ENCODE assay signal across 12 cellular contexts in the genomic region with DNA sequence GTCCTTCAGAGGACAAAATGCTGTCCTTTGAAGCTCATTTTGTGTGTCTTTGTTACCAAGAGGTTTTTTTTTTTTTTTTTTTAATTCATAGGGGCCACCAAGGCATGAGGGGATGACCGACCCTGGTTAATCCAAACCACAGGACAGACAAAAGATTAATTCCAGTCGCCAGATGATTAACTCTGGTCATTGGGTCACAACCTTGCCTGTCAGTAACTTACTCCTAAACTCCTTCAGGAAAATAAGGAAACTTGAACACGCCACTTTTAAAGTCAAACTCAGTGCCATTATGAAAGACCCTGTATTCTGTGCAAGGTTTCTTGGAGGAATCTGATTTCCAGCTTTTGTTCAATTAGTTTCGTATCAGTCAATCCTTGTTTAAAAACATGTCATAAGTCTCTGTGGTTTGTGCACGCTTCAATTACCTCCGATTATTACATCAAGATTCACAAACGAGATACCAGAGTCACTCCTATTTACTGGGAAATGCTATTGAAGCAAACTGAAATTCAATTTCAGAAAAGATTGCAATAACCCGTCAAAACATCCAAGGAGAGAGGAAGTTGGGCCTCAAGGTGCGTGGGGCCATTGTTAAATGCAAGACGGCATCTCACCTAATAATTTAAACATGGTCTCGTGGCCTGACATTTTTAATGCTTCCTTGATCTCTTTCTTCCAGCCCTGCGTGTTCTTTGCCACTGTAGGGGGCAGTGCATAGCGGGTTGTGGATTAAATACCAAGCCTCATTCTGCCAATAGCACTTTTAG. TPM values are rescaled to one million over a fixed set of nuclear protein-coding genes. Genes with fewer than 3 reads are reported as not detected.
DNase-seq lines count a peak whose midpoint lies in the region; ATAC-seq and TF ChIP-seq lines count a peak whose summit lies in the region.
"Had no signal": no experiment of that assay in that cellular context is flagged by ENCODE, and none has a peak within 500 bp of the region (broad histone marks: within the 10 kb centered on the region; RNA-seq: fewer than 3 reads in every experiment).

No MANE protein-coding gene starts in this region.

- DNase-seq in AG09309 (ENCODE audit: low read depth) (no peak), M059J (ENCODE audit: low read depth) (peak; percentile 69), endodermal cell (no peak), G401 (ENCODE audit: low spot score) (no peak), head of caudate nucleus (no peak), omental fat pad (ENCODE audit: low spot score) (no peak)
- DNase-seq: activated T-cell treated with anti-CD3 and anti-CD28 coated beads, Interleukin-2, amount 50 U/mL, for 24 hours; Kasumi-1; NCI-H2107 had no signal

- H3K9me3 Mint-ChIP-seq in endodermal cell (no peaks in the 10 kb centered on the region), nephron (no peaks in the 10 kb centered on the region)
- H3K9me3 Mint-ChIP-seq: activated T-cell treated with anti-CD3 and anti-CD28 coated beads, Interleukin-2, amount 50 U/mL, for 24 hours had no signal

- H3K27me3 ChIP-seq in endodermal cell (ENCODE audit: control insufficient read depth, insufficient read depth, low read length, poor library complexity, severe bottlenecking), result no peaks in the 10 kb centered on the region

- H3K9me3 ChIP-seq in endodermal cell (ENCODE audit: control insufficient read depth, low read length), result no peaks in the 10 kb centered on the region

- H3K27me3 Mint-ChIP-seq in endodermal cell (ENCODE audit: insufficient read depth), result no peaks in the 10 kb centered on the region
- H3K27me3 Mint-ChIP-seq in nephron (ENCODE audit: low read depth), result no peaks in the 10 kb centered on the region

- TF ChIP-seq CTCF in AG09309 (IDR thresholded peaks at IDR 0.05; ENCODE audit: control insufficient read depth, insufficient read depth, low read depth, low read length, missing control alignments) (peak; percentile 29), endodermal cell (conservative IDR thresholded peaks at IDR 0.05) (peak; percentile 59), nephron (IDR thresholded peaks at IDR 0.05; ENCODE audit: unreplicated experiment in 3 of 3) (peak in 2 of 3 experiments; percentile 8 to 29), omental fat pad (IDR thresholded peaks at IDR 0.05) (no peak)

- H3K4me3 ChIP-seq in AG09309 (ENCODE audit: control insufficient read depth, low read depth, low read length) (no peak overlapping the region), endodermal cell (ENCODE audit: low read length) (no peak overlapping the region)

- in situ Hi-C loops in G401 (cut with HindIII; ENCODE audit: low sequenced_read_pairs), result no loop called here

- H3K4me1 ChIP-seq in endodermal cell (ENCODE audit: control insufficient read depth, insufficient read depth, low read length), result peaks cover 30% of the 10 kb centered on the region

- H3K4me3 Mint-ChIP-seq in endodermal cell (no peak overlapping the region), nephron (no peak overlapping the region)
- H3K4me3 Mint-ChIP-seq: activated T-cell treated with anti-CD3 and anti-CD28 coated beads, Interleukin-2, amount 50 U/mL, for 24 hours had no signal

- H3K27ac ChIP-seq in endodermal cell (ENCODE audit: low read depth, low read length), result no peak overlapping the region
- H3K27ac ChIP-seq: C4-2B had no signal

- ATAC-seq in omental fat pad (ENCODE audit: low FRiP score) (no peak), HG02759 (IDR thresholded peaks at IDR 0.05; ENCODE audit: unreplicated experiment) (no peak)

- H3K4me1 Mint-ChIP-seq in endodermal cell (peaks cover 47% of the 10 kb centered on the region), nephron (peaks cover 54% of the 10 kb centered on the region)

- peaks cover 18% of the 10 kb centered on the region for H3K36me3 ChIP-seq in endodermal cell (ENCODE audit: control insufficient read depth, insufficient read depth, low read length)

- WGBS in endodermal cell (ENCODE audit: insufficient coverage in 1 of 2, insufficient read length in 1 of 2), 2 experiments, result 84 to 95% methylated on average over 11 to 13 of the region's 13 CpGs

- H3K27ac Mint-ChIP-seq in endodermal cell (peak overlapping the region; percentile 53), nephron (peak overlapping the region; percentile 67 to 76 (median 71))
- H3K27ac Mint-ChIP-seq: activated T-cell treated with anti-CD3 and anti-CD28 coated beads, Interleukin-2, amount 50 U/mL, for 24 hours had no signal

- no peak overlapping the region for H3K9ac ChIP-seq in endodermal cell (ENCODE audit: extremely low read depth, low read length, poor library complexity, severe bottlenecking)

- intact Hi-C loops in head of caudate nucleus (cut with DNase I), result no loop called here

- H3K36me3 Mint-ChIP-seq in endodermal cell (ENCODE audit: low read depth) (no peaks in the 10 kb centered on the region), nephron (ENCODE audit: low read depth) (peaks cover 58% of the 10 kb centered on the region)

RNA-seq across cellular contexts. Expression of a gene that starts 44.0 kb away (rescaled TPM):
- total RNA-seq in M059J (2014; rRNA removed; shearing (Covaris generic)), result 73.1 and 106 TPM in 2 replicates
- total RNA-seq in endodermal cell, result 10 to 100 TPM; 20.7 to 30.6 TPM
- 18.0 TPM for polyA plus RNA-seq in endodermal cell (2013, experiment 1 of 2)
- 18.6 TPM for polyA plus RNA-seq in endodermal cell (2013, experiment 2 of 2)
- 4.0 and 17.1 TPM in 2 replicates for total RNA-seq in G401 (2014; rRNA removed; shearing (Covaris generic))
- total RNA-seq in omental fat pad, result 100 to 1,000 TPM in 3 of 4 donors, 10 to 100 TPM in 1; 72.8 to 223 (median 178) TPM

Comparison
In these comparisons a context has a peak if more than half of its experiments do, and no peak if none do; other contexts are left out.
1. CTCF ChIP-seq: peak in AG09309 (single experiment), endodermal cell (single experiment) and nephron (2 of 3); none in omental fat pad (0 of 3).